ENCODE assay signal across 1 cellular context in the genomic region with DNA sequence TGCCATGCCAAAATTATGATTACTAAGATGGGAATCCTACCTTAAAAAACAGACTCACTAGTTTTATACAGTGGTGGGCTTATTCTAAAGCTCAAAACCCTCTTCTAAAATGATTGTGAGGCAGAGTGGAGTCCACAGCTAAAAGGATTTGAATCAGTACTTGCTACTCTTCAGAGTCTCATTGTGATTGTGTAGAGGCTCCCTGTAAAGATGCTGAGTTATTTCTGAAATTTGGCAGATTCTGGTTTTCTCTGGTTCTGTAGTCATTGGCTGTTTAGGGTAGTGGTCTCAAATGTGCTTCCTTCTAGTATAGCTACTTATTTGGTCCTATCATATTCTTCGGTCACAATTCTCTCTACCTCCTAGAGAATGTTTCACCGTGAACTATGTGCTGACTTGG.
TF ChIP-seq lines count a peak whose summit lies in the region.

No MANE protein-coding gene starts in this region.

TF ChIP-seq in SK-N-SH treated with all-trans-retinoic acid at 6 μM for 48 hours, 23 proteins besides CTCF, POLR2A, EP300 and RAD21 (continued from another document):
- TF ChIP-seq ESRRG (CRISPR knock-in tag; IDR thresholded peaks at IDR 0.05), result no peak
- no peak for TF ChIP-seq ZFP3 (CRISPR knock-in tag; IDR thresholded peaks at IDR 0.05)
- TF ChIP-seq ZC3H10 (CRISPR knock-in tag; IDR thresholded peaks at IDR 0.05), result no peak
- TF ChIP-seq TOX (CRISPR knock-in tag; IDR thresholded peaks at IDR 0.05; ENCODE audit: borderline replicate concordance), result no peak
- no peak for TF ChIP-seq ZNF70 (CRISPR knock-in tag; IDR thresholded peaks at IDR 0.05)
- no peak for TF ChIP-seq ZNF565 (CRISPR knock-in tag; conservative IDR thresholded peaks at IDR 0.05; ENCODE audit: low read depth)
- TF ChIP-seq RARB (CRISPR knock-in tag; IDR thresholded peaks at IDR 0.05), result no peak
TF ChIP-seq in SK-N-SH treated with all-trans-retinoic acid at 6 μM for 48 hours: peak in this region for 0.
